1 cellular context compared by ENCODE assay signal in the genomic region with DNA sequence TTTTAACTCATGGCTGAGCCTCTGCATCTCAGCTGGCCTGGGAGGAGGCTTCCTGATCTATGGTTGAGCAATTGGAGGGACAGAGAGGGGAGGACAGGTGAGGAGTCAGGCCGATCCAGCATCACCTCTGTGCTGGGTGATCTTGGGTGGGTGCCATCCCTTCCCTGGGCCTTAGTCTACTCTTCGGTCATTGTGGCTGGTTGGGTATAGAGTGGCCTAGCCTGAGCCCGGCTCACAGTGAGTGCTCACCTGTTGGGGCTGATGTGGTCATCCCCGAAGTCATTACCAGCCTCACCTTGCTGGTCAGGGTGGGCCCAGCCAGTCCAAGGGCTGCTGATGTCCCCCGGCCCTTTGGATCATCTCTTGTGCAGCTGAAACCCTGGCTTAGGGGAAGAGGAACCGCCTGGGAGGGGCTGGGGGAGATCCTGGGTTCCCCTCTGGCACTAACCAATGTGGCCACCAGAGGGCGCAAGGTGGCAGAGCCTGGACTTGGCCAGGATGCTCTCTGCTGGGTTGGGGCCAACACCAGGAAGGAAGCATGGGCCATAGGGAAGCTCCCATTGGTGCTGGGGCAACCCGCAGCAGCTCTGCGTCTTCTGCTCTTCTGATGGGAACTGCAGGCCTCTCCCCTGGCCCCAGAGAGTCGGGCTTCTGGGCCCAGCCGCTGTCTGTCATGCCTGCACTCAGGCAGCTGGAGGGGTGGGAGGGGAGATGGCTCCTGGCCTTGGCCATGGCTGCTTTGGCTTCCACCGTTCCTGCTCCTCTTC.
A peak's percentile ranks its signal among the peaks of the same experiment; 100 is the strongest.
TF ChIP-seq lines count a peak whose summit lies in the region.

No MANE protein-coding gene starts in this region.

TF ChIP-seq in HepG2, 621 proteins besides CTCF, POLR2A, EP300 and RAD21 (continued from another document and continues in another):
- TF ChIP-seq, protein P1, sequence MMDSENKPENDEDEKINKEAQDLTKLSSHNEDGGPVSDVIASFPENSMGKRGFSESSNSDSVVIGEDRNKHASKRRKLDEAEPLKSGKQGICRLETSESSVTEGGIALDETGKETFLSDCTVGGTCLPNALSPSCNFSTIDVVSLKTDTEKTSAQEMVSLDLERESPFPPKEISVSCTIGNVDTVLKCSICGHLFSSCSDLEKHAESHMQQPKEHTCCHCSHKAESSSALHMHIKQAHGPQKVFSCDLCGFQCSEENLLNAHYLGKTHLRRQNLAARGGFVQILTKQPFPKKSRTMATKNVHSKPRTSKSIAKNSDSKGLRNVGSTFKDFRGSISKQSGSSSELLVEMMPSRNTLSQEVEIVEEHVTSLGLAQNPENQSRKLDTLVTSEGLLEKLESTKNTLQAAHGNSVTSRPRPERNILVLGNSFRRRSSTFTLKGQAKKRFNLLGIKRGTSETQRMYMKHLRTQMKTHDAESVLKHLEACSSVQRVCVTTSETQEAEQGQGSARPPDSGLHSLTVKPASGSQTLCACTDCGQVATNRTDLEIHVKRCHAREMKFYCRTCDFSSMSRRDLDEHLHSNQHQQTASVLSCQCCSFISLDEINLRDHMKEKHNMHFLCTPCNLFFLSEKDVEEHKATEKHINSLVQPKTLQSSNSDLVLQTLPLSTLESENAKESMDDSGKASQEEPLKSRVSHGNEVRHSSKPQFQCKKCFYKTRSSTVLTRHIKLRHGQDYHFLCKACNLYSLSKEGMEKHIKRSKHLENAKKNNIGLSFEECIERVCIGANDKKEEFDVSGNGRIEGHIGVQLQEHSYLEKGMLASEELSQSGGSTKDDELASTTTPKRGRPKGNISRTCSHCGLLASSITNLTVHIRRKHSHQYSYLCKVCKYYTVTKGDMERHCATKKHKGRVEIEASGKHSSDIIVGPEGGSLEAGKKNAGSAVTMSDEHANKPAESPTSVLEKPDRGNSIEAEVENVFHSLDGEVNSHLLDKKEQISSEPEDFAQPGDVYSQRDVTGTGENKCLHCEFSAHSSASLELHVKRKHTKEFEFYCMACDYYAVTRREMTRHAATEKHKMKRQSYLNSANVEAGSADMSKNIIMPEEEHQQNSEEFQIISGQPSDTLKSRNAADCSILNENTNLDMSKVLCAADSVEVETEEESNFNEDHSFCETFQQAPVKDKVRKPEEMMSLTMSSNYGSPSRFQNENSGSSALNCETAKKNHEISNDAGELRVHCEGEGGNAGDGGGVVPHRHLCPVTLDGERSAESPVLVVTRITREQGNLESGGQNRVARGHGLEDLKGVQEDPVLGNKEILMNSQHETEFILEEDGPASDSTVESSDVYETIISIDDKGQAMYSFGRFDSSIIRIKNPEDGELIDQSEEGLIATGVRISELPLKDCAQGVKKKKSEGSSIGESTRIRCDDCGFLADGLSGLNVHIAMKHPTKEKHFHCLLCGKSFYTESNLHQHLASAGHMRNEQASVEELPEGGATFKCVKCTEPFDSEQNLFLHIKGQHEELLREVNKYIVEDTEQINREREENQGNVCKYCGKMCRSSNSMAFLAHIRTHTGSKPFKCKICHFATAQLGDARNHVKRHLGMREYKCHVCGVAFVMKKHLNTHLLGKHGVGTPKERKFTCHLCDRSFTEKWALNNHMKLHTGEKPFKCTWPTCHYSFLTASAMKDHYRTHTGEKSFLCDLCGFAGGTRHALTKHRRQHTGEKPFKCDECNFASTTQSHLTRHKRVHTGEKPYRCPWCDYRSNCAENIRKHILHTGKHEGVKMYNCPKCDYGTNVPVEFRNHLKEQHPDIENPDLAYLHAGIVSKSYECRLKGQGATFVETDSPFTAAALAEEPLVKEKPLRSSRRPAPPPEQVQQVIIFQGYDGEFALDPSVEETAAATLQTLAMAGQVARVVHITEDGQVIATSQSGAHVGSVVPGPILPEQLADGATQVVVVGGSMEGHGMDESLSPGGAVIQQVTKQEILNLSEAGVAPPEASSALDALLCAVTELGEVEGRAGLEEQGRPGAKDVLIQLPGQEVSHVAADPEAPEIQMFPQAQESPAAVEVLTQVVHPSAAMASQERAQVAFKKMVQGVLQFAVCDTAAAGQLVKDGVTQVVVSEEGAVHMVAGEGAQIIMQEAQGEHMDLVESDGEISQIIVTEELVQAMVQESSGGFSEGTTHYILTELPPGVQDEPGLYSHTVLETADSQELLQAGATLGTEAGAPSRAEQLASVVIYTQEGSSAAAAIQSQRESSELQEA (CRISPR knock-in tag; IDR thresholded peaks at IDR 0.05; ENCODE audit: not compliant biosample characterization), result no peak
- TF ChIP-seq ZNF567 (CRISPR knock-in tag; IDR thresholded peaks at IDR 0.05; ENCODE audit: borderline replicate concordance) (no peak; the same call in 1 of the 2 replicates), ZNF577 (CRISPR knock-in tag; IDR thresholded peaks at IDR 0.05; ENCODE audit: borderline replicate concordance, low read depth) (no peak), TBX2 (CRISPR knock-in tag; IDR thresholded peaks at IDR 0.05; ENCODE audit: borderline replicate concordance) (0 out of 2 replicates have a peak, but pooled peaks have one; percentile 21), ZBTB3 (CRISPR knock-in tag; IDR thresholded peaks at IDR 0.05; ENCODE audit: borderline replicate concordance, low read depth) (no peak), ZNF260 (CRISPR knock-in tag; IDR thresholded peaks at IDR 0.05; ENCODE audit: borderline replicate concordance, low read depth) (no peak), PAX8 (CRISPR knock-in tag; IDR thresholded peaks at IDR 0.05; ENCODE audit: borderline replicate concordance) (0 out of 2 replicates have a peak, but pooled peaks have one; percentile 45), ZNF883 (CRISPR knock-in tag; IDR thresholded peaks at IDR 0.05; ENCODE audit: not compliant biosample characterization) (peak; percentile 21), MTA3 (CRISPR knock-in tag; IDR thresholded peaks at IDR 0.05) (no peak), HMGA1 (CRISPR knock-in tag; conservative IDR thresholded peaks at IDR 0.05) (no peak), ZNF331 (CRISPR knock-in tag; IDR thresholded peaks at IDR 0.05) (peak; percentile 44; the same call in 1 of the 2 replicates), KLF11 (CRISPR knock-in tag; IDR thresholded peaks at IDR 0.05) (no peak)
- TF ChIP-seq, protein P2, sequence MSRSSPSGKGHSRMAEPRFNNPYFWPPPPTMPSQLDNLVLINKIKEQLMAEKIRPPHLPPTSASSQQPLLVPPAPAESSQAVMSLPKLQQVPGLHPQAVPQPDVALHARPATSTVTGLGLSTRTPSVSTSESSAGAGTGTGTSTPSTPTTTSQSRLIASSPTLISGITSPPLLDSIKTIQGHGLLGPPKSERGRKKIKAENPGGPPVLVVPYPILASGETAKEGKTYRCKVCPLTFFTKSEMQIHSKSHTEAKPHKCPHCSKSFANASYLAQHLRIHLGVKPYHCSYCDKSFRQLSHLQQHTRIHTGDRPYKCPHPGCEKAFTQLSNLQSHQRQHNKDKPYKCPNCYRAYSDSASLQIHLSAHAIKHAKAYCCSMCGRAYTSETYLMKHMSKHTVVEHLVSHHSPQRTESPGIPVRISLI (CRISPR knock-in tag; IDR thresholded peaks at IDR 0.05; ENCODE audit: borderline replicate concordance), result no peak
- TF ChIP-seq, protein P3, sequence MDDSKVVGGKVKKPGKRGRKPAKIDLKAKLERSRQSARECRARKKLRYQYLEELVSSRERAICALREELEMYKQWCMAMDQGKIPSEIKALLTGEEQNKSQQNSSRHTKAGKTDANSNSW (CRISPR knock-in tag; IDR thresholded peaks at IDR 0.05; ENCODE audit: borderline replicate concordance), result no peak
- TF ChIP-seq, protein P4, sequence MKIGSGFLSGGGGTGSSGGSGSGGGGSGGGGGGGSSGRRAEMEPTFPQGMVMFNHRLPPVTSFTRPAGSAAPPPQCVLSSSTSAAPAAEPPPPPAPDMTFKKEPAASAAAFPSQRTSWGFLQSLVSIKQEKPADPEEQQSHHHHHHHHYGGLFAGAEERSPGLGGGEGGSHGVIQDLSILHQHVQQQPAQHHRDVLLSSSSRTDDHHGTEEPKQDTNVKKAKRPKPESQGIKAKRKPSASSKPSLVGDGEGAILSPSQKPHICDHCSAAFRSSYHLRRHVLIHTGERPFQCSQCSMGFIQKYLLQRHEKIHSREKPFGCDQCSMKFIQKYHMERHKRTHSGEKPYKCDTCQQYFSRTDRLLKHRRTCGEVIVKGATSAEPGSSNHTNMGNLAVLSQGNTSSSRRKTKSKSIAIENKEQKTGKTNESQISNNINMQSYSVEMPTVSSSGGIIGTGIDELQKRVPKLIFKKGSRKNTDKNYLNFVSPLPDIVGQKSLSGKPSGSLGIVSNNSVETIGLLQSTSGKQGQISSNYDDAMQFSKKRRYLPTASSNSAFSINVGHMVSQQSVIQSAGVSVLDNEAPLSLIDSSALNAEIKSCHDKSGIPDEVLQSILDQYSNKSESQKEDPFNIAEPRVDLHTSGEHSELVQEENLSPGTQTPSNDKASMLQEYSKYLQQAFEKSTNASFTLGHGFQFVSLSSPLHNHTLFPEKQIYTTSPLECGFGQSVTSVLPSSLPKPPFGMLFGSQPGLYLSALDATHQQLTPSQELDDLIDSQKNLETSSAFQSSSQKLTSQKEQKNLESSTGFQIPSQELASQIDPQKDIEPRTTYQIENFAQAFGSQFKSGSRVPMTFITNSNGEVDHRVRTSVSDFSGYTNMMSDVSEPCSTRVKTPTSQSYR (CRISPR knock-in tag; IDR thresholded peaks at IDR 0.05; ENCODE audit: borderline replicate concordance), result no peak
- TF ChIP-seq, protein P5, sequence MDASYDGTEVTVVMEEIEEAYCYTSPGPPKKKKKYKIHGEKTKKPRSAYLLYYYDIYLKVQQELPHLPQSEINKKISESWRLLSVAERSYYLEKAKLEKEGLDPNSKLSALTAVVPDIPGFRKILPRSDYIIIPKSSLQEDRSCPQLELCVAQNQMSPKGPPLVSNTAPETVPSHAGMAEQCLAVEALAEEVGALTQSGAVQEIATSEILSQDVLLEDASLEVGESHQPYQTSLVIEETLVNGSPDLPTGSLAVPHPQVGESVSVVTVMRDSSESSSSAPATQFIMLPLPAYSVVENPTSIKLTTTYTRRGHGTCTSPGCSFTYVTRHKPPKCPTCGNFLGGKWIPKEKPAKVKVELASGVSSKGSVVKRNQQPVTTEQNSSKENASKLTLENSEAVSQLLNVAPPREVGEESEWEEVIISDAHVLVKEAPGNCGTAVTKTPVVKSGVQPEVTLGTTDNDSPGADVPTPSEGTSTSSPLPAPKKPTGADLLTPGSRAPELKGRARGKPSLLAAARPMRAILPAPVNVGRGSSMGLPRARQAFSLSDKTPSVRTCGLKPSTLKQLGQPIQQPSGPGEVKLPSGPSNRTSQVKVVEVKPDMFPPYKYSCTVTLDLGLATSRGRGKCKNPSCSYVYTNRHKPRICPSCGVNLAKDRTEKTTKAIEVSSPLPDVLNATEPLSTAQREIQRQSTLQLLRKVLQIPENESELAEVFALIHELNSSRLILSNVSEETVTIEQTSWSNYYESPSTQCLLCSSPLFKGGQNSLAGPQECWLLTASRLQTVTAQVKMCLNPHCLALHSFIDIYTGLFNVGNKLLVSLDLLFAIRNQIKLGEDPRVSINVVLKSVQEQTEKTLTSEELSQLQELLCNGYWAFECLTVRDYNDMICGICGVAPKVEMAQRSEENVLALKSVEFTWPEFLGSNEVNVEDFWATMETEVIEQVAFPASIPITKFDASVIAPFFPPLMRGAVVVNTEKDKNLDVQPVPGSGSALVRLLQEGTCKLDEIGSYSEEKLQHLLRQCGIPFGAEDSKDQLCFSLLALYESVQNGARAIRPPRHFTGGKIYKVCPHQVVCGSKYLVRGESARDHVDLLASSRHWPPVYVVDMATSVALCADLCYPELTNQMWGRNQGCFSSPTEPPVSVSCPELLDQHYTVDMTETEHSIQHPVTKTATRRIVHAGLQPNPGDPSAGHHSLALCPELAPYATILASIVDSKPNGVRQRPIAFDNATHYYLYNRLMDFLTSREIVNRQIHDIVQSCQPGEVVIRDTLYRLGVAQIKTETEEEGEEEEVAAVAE (CRISPR knock-in tag; IDR thresholded peaks at IDR 0.05; ENCODE audit: borderline replicate concordance), result 0 out of 2 replicates have a peak, but pooled peaks have one; percentile 37
- TF ChIP-seq, protein P6, sequence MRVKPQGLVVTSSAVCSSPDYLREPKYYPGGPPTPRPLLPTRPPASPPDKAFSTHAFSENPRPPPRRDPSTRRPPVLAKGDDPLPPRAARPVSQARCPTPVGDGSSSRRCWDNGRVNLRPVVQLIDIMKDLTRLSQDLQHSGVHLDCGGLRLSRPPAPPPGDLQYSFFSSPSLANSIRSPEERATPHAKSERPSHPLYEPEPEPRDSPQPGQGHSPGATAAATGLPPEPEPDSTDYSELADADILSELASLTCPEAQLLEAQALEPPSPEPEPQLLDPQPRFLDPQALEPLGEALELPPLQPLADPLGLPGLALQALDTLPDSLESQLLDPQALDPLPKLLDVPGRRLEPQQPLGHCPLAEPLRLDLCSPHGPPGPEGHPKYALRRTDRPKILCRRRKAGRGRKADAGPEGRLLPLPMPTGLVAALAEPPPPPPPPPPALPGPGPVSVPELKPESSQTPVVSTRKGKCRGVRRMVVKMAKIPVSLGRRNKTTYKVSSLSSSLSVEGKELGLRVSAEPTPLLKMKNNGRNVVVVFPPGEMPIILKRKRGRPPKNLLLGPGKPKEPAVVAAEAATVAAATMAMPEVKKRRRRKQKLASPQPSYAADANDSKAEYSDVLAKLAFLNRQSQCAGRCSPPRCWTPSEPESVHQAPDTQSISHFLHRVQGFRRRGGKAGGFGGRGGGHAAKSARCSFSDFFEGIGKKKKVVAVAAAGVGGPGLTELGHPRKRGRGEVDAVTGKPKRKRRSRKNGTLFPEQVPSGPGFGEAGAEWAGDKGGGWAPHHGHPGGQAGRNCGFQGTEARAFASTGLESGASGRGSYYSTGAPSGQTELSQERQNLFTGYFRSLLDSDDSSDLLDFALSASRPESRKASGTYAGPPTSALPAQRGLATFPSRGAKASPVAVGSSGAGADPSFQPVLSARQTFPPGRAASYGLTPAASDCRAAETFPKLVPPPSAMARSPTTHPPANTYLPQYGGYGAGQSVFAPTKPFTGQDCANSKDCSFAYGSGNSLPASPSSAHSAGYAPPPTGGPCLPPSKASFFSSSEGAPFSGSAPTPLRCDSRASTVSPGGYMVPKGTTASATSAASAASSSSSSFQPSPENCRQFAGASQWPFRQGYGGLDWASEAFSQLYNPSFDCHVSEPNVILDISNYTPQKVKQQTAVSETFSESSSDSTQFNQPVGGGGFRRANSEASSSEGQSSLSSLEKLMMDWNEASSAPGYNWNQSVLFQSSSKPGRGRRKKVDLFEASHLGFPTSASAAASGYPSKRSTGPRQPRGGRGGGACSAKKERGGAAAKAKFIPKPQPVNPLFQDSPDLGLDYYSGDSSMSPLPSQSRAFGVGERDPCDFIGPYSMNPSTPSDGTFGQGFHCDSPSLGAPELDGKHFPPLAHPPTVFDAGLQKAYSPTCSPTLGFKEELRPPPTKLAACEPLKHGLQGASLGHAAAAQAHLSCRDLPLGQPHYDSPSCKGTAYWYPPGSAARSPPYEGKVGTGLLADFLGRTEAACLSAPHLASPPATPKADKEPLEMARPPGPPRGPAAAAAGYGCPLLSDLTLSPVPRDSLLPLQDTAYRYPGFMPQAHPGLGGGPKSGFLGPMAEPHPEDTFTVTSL (CRISPR knock-in tag; IDR thresholded peaks at IDR 0.05; ENCODE audit: borderline replicate concordance), result no peak
- TF ChIP-seq, protein P7, sequence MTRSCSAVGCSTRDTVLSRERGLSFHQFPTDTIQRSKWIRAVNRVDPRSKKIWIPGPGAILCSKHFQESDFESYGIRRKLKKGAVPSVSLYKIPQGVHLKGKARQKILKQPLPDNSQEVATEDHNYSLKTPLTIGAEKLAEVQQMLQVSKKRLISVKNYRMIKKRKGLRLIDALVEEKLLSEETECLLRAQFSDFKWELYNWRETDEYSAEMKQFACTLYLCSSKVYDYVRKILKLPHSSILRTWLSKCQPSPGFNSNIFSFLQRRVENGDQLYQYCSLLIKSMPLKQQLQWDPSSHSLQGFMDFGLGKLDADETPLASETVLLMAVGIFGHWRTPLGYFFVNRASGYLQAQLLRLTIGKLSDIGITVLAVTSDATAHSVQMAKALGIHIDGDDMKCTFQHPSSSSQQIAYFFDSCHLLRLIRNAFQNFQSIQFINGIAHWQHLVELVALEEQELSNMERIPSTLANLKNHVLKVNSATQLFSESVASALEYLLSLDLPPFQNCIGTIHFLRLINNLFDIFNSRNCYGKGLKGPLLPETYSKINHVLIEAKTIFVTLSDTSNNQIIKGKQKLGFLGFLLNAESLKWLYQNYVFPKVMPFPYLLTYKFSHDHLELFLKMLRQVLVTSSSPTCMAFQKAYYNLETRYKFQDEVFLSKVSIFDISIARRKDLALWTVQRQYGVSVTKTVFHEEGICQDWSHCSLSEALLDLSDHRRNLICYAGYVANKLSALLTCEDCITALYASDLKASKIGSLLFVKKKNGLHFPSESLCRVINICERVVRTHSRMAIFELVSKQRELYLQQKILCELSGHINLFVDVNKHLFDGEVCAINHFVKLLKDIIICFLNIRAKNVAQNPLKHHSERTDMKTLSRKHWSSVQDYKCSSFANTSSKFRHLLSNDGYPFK (CRISPR knock-in tag; IDR thresholded peaks at IDR 0.05; ENCODE audit: borderline replicate concordance), result peak; percentile 69; the same call in 1 of the 2 replicates
